In the genomic region with DNA sequence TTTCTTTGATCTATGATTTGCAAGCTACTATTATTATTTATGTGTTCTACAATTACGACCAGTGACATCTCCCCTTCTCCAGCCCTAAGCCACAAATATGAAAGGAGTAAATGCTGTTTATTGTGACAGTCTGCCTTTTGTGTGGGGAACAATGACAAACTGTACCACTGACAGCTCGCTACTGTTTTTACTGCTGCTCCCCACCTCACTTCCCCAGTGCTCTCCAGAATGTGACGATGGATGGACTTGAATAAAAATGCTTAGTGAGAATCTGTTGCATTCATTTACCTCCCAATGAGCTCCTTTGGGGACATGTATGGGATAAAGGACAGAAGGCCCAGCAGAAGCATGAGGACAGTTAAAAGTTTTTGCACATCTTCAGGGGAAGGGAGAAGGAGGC, we compare ENCODE assay signal across 17 cellular contexts.
"Had no signal": no experiment of that assay in that cellular context is flagged by ENCODE, and none has a peak within 500 bp of the region (broad histone marks: within the 10 kb centered on the region; RNA-seq: fewer than 3 reads in every experiment).

No MANE protein-coding gene starts in this region.

- ATAC-seq: activated CD8-positive, alpha-beta T cell treated with anti-CD3 and anti-CD28 coated beads, Interleukin-2, amount 10 ng/mL, durations not matched to agents 7 days and 5 days; activated naive CD4-positive, alpha-beta T cell treated with anti-CD3 and anti-CD28 coated beads, Interleukin-2, amount 50 U/mL, for 72 hours; left lobe of liver; natural killer cell; stimulated activated naive CD8-positive, alpha-beta T cell treated with anti-CD3 and anti-CD28 coated beads, Interleukin-15, amount 100 ng/mL, for 72 hours had no signal

- H3K27me3 Mint-ChIP-seq: activated B cell treated with CpG ODN at 0.5 μM for 24 hours; activated CD4-positive, alpha-beta T cell treated with anti-CD3 and anti-CD28 coated beads, Interleukin-2, amount 10 ng/mL, durations not matched to agents 24 days and 14 days; stimulated activated naive CD8-positive, alpha-beta T cell treated with anti-CD3 and anti-CD28 coated beads, Interleukin-15, amount 100 ng/mL, for 72 hours had no signal

- H3K4me3 Mint-ChIP-seq: activated B cell treated with CpG ODN at 0.5 μM for 24 hours; activated CD4-positive, alpha-beta T cell treated with anti-CD3 and anti-CD28 coated beads, Interleukin-2, amount 10 ng/mL, durations not matched to agents 24 days and 14 days; activated CD8-positive, alpha-beta T cell treated with anti-CD3 and anti-CD28 coated beads, Interleukin-2, amount 10 ng/mL, durations not matched to agents 7 days and 5 days; natural killer cell; stimulated activated naive CD8-positive, alpha-beta T cell treated with anti-CD3 and anti-CD28 coated beads, Interleukin-15, amount 100 ng/mL, for 72 hours had no signal

- H3K36me3 Mint-ChIP-seq: activated naive CD4-positive, alpha-beta T cell treated with anti-CD3 and anti-CD28 coated beads, Interleukin-2, amount 50 U/mL, for 72 hours; natural killer cell had no signal

- H3K4me1 Mint-ChIP-seq: activated B cell treated with CpG ODN at 0.5 μM for 24 hours; activated CD4-positive, alpha-beta T cell treated with anti-CD3 and anti-CD28 coated beads, Interleukin-2, amount 10 ng/mL, durations not matched to agents 24 days and 14 days; natural killer cell; stimulated activated naive CD8-positive, alpha-beta T cell treated with anti-CD3 and anti-CD28 coated beads, Interleukin-15, amount 100 ng/mL, for 72 hours had no signal

- H3K9me3 Mint-ChIP-seq: activated CD4-positive, alpha-beta T cell treated with anti-CD3 and anti-CD28 coated beads, Interleukin-2, amount 10 ng/mL, durations not matched to agents 24 days and 14 days had no signal

- DNase-seq: activated B cell treated with CpG ODN at 0.5 μM for 24 hours; activated CD4-positive, alpha-beta T cell treated with anti-CD3 and anti-CD28 coated beads, Interleukin-2, amount 10 ng/mL, durations not matched to agents 24 days and 14 days; activated CD8-positive, alpha-beta memory T cell treated with anti-CD3 and anti-CD28 coated beads, Interleukin-2, amount 50 U/mL, for 4 hours; activated CD8-positive, alpha-beta T cell treated with anti-CD3 and anti-CD28 coated beads, Interleukin-2, amount 10 ng/mL, durations not matched to agents 7 days and 5 days; activated effector memory CD4-positive, alpha-beta T cell treated with anti-CD3 and anti-CD28 coated beads, Interleukin-2, amount 50 U/mL, for 16 hours; activated T-cell treated with anti-CD3 and anti-CD28 coated beads, Interleukin-2, amount 50 U/mL, for 48 hours; colonic mucosa; natural killer cell; sigmoid colon; spleen; stimulated activated naive CD8-positive, alpha-beta T cell treated with anti-CD3 and anti-CD28 coated beads, Interleukin-15, amount 100 ng/mL, for 72 hours; T-helper 2 cell; testis; upper lobe of left lung had no signal

- H3K27ac Mint-ChIP-seq: activated B cell treated with CpG ODN at 0.5 μM for 24 hours; activated CD4-positive, alpha-beta T cell treated with anti-CD3 and anti-CD28 coated beads, Interleukin-2, amount 10 ng/mL, durations not matched to agents 24 days and 14 days; activated CD8-positive, alpha-beta T cell treated with anti-CD3 and anti-CD28 coated beads, Interleukin-2, amount 10 ng/mL, durations not matched to agents 7 days and 5 days; activated naive CD4-positive, alpha-beta T cell treated with anti-CD3 and anti-CD28 coated beads, Interleukin-2, amount 50 U/mL, for 72 hours; natural killer cell; progenitor cell of endocrine pancreas; stimulated activated naive CD8-positive, alpha-beta T cell treated with anti-CD3 and anti-CD28 coated beads, Interleukin-15, amount 100 ng/mL, for 72 hours had no signal
